In the genomic region with DNA sequence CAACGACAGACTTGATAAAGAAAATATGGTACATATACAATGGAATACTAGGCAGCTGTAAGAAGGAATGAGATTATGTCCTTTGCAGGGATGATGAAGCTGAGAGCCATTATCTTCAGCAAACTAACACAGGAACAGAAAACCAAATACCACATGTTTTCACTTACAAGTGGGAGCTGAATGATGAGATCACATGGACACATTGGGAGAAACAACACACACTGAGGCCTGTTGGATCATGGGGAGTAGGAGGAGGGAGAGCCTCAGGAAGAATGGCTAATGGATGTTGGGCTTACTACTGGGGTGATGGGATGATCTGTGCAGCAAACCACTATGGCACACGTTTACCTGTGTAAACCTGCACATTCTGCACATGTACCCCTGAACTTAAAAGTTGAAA, we compare ENCODE assay signal across 19 cellular contexts.
DNase-seq lines count a peak whose midpoint lies in the region; ATAC-seq and TF ChIP-seq lines count a peak whose summit lies in the region.
"Had no signal": no experiment of that assay in that cellular context is flagged by ENCODE, and none has a peak within 500 bp of the region (broad histone marks: within the 10 kb centered on the region; RNA-seq: fewer than 3 reads in every experiment).

No MANE protein-coding gene starts in this region.

- H3K4ac ChIP-seq in mesenchymal stem cell (ENCODE audit: low read depth in 1 of 2, low read length in 2 of 2): no peak overlapping the region

- H2BK12ac ChIP-seq in mesenchymal stem cell (ENCODE audit: low read length in 2 of 2): no peak overlapping the region

- POLR2A ChIA-PET in activated CD8-positive, alpha-beta T cell treated with anti-CD3 and anti-CD28 coated beads for 36 hours (lab: Charles Lee): no interaction called here

- no peak for TF ChIP-seq CTCF in activated CD8-positive, alpha-beta T cell treated with anti-CD3 and anti-CD28 coated beads for 36 hours (IDR thresholded peaks at IDR 0.05)

- H3K36me3 ChIP-seq in mesenchymal stem cell (ENCODE audit: control insufficient read depth in 1 of 2, insufficient read depth in 2 of 2, low read depth in 1 of 2, low read length in 2 of 2): no peaks in the 10 kb centered on the region
- H3K36me3 ChIP-seq: BE2C had no signal

- H2AFZ ChIP-seq in mesenchymal stem cell (ENCODE audit: low read depth, low read length): no peak overlapping the region

- no peaks in the 10 kb centered on the region for H3K79me1 ChIP-seq in mesenchymal stem cell (replicated peaks; ENCODE audit: low read length, poor library complexity, severe bottlenecking)

- DNase-seq in activated naive CD8-positive, alpha-beta T cell treated with anti-CD3 and anti-CD28 coated beads for 36 hours: no peak
- DNase-seq in activated naive CD8-positive, alpha-beta T cell treated with anti-CD3 and anti-CD28 coated beads, Interleukin-2, amount 50 U/mL, for 24 hours: no peak
- no peak for DNase-seq in activated CD8-positive, alpha-beta T cell treated with anti-CD3 and anti-CD28 coated beads for 36 hours
- peak; percentile 53 for DNase-seq in fibroblast of peridontal ligament (ENCODE audit: extremely low read depth)
- no peak for DNase-seq in mesenchymal stem cell
- DNase-seq in left lobe of liver (ENCODE audit: low spot score): no peak
- DNase-seq: BE2C; CD4-positive, alpha-beta memory T cell; DMS153; NCI-H1417 treated with DMSO at 0.1 percent for 48 hours; NCI-H187 treated with DMSO at 0.1 percent for 48 hours; NCI-H2227 treated with DMSO at 0.1 percent for 48 hours; NCI-H524; NCI-H82; PC-3; RPMI8226 had no signal

- H3K36me3 Mint-ChIP-seq in activated naive CD8-positive, alpha-beta T cell treated with anti-CD3 and anti-CD28 coated beads for 36 hours: peaks cover 2% of the 10 kb centered on the region
- no peaks in the 10 kb centered on the region for H3K36me3 Mint-ChIP-seq in activated naive CD8-positive, alpha-beta T cell treated with anti-CD3 and anti-CD28 coated beads, Interleukin-2, amount 50 U/mL, for 24 hours (ENCODE audit: low read depth)
- peaks cover 1% of the 10 kb centered on the region for H3K36me3 Mint-ChIP-seq in activated CD8-positive, alpha-beta T cell treated with anti-CD3 and anti-CD28 coated beads for 36 hours (ENCODE audit: low read depth)
- H3K36me3 Mint-ChIP-seq: CD4-positive, alpha-beta memory T cell had no signal

- H3K4me1 ChIP-seq in mesenchymal stem cell (ENCODE audit: control insufficient read depth, insufficient read depth, low read depth, low read length): peaks cover 3% of the 10 kb centered on the region
- H3K4me1 ChIP-seq: BE2C had no signal

- no peak overlapping the region for H3K4me2 ChIP-seq in mesenchymal stem cell (ENCODE audit: low read length, poor library complexity, severe bottlenecking)

- no peaks in the 10 kb centered on the region for H3K9me3 ChIP-seq in mesenchymal stem cell (ENCODE audit: control insufficient read depth, low read length)
- H3K9me3 ChIP-seq: BE2C had no signal

- ATAC-seq in activated naive CD8-positive, alpha-beta T cell treated with anti-CD3 and anti-CD28 coated beads, Interleukin-2, amount 50 U/mL, for 24 hours: no peak
- no peak for ATAC-seq in activated CD8-positive, alpha-beta T cell treated with anti-CD3 and anti-CD28 coated beads for 36 hours
- ATAC-seq in HG03457 (IDR thresholded peaks at IDR 0.05; ENCODE audit: unreplicated experiment): no peak
- no peak for ATAC-seq in GM19328 (IDR thresholded peaks at IDR 0.05; ENCODE audit: unreplicated experiment)
- no peak for ATAC-seq in left lobe of liver
- ATAC-seq: PC-3, SK-N-SH treated with all-trans-retinoic acid at 6 μM for 48 hours had no signal

- no peak overlapping the region for H2BK15ac ChIP-seq in mesenchymal stem cell (ENCODE audit: low read depth, poor library complexity, severe bottlenecking)

- no CpG with 5 or more reads among the region's 2 CpGs for WGBS in mesenchymal stem cell

- H3K4me3 Mint-ChIP-seq in activated naive CD8-positive, alpha-beta T cell treated with anti-CD3 and anti-CD28 coated beads for 36 hours: no peak overlapping the region
- no peak overlapping the region for H3K4me3 Mint-ChIP-seq in activated naive CD8-positive, alpha-beta T cell treated with anti-CD3 and anti-CD28 coated beads, Interleukin-2, amount 50 U/mL, for 24 hours
- no peak overlapping the region for H3K4me3 Mint-ChIP-seq in activated CD8-positive, alpha-beta T cell treated with anti-CD3 and anti-CD28 coated beads for 36 hours

- no peaks in the 10 kb centered on the region for H3K27me3 ChIP-seq in mesenchymal stem cell (ENCODE audit: control insufficient read depth in 1 of 2, insufficient read depth in 1 of 2, low read length in 2 of 2)
- H3K27me3 ChIP-seq: BE2C had no signal

- H3K9me3 Mint-ChIP-seq in activated naive CD8-positive, alpha-beta T cell treated with anti-CD3 and anti-CD28 coated beads for 36 hours: peaks cover 2% of the 10 kb centered on the region
- no peaks in the 10 kb centered on the region for H3K9me3 Mint-ChIP-seq in activated naive CD8-positive, alpha-beta T cell treated with anti-CD3 and anti-CD28 coated beads, Interleukin-2, amount 50 U/mL, for 24 hours
- H3K9me3 Mint-ChIP-seq in activated CD8-positive, alpha-beta T cell treated with anti-CD3 and anti-CD28 coated beads for 36 hours: peaks cover 6% of the 10 kb centered on the region
- H3K9me3 Mint-ChIP-seq: CD4-positive, alpha-beta memory T cell had no signal

- H3K9ac ChIP-seq in mesenchymal stem cell (ENCODE audit: low read length): no peak overlapping the region

- no peak overlapping the region for H2AK5ac ChIP-seq in mesenchymal stem cell (ENCODE audit: low read length, severe bottlenecking)

- CTCF ChIA-PET in activated CD8-positive, alpha-beta T cell treated with anti-CD3 and anti-CD28 coated beads for 36 hours (lab: Charles Lee): no interaction called here

- no peak overlapping the region for H4K8ac ChIP-seq in mesenchymal stem cell (ENCODE audit: low read length)

- intact Hi-C loops in activated CD8-positive, alpha-beta T cell treated with anti-CD3 and anti-CD28 coated beads for 36 hours (cut with micrococcal nuclease): no loop called here

- no peaks in the 10 kb centered on the region for H3K27me3 Mint-ChIP-seq in activated naive CD8-positive, alpha-beta T cell treated with anti-CD3 and anti-CD28 coated beads for 36 hours
- H3K27me3 Mint-ChIP-seq in activated naive CD8-positive, alpha-beta T cell treated with anti-CD3 and anti-CD28 coated beads, Interleukin-2, amount 50 U/mL, for 24 hours: no peaks in the 10 kb centered on the region
- H3K27me3 Mint-ChIP-seq in activated CD8-positive, alpha-beta T cell treated with anti-CD3 and anti-CD28 coated beads for 36 hours: no peaks in the 10 kb centered on the region
- H3K27me3 Mint-ChIP-seq: CD4-positive, alpha-beta memory T cell had no signal

- H3K23ac ChIP-seq in mesenchymal stem cell (ENCODE audit: low read length in 2 of 2): no peak overlapping the region

- no peak overlapping the region for H3K27ac ChIP-seq in mesenchymal stem cell (ENCODE audit: low read length, poor library complexity, severe bottlenecking)

- H4K91ac ChIP-seq in mesenchymal stem cell (ENCODE audit: low read length): no peak overlapping the region

- no peak overlapping the region for H2BK120ac ChIP-seq in mesenchymal stem cell (ENCODE audit: low read depth, low read length)

- no peak overlapping the region for H3K4me3 ChIP-seq in mesenchymal stem cell (ENCODE audit: insufficient read depth in 1 of 2, low read depth in 1 of 2, low read length in 2 of 2)

- no peak overlapping the region for H3K18ac ChIP-seq in mesenchymal stem cell (ENCODE audit: low read depth in 1 of 2, low read length in 2 of 2)

- peaks cover 42% of the 10 kb centered on the region for H3K4me1 Mint-ChIP-seq in activated naive CD8-positive, alpha-beta T cell treated with anti-CD3 and anti-CD28 coated beads for 36 hours
- H3K4me1 Mint-ChIP-seq in activated naive CD8-positive, alpha-beta T cell treated with anti-CD3 and anti-CD28 coated beads, Interleukin-2, amount 50 U/mL, for 24 hours: peaks cover 33% of the 10 kb centered on the region
- peaks cover 41% of the 10 kb centered on the region for H3K4me1 Mint-ChIP-seq in activated CD8-positive, alpha-beta T cell treated with anti-CD3 and anti-CD28 coated beads for 36 hours (ENCODE audit: low read depth)

- no peak overlapping the region for H3K14ac ChIP-seq in mesenchymal stem cell (ENCODE audit: low read length in 2 of 2)

- H3K27ac Mint-ChIP-seq in activated naive CD8-positive, alpha-beta T cell treated with anti-CD3 and anti-CD28 coated beads for 36 hours: peak overlapping the region; percentile 32
- H3K27ac Mint-ChIP-seq in activated naive CD8-positive, alpha-beta T cell treated with anti-CD3 and anti-CD28 coated beads, Interleukin-2, amount 50 U/mL, for 24 hours: no peak overlapping the region
- H3K27ac Mint-ChIP-seq in activated CD8-positive, alpha-beta T cell treated with anti-CD3 and anti-CD28 coated beads for 36 hours: peak overlapping the region; percentile 46

- H2BK5ac ChIP-seq in mesenchymal stem cell (ENCODE audit: low read depth, low read length, poor library complexity, severe bottlenecking): no peak overlapping the region
